ENCODE assay signal across 3 cellular contexts in the genomic region with DNA sequence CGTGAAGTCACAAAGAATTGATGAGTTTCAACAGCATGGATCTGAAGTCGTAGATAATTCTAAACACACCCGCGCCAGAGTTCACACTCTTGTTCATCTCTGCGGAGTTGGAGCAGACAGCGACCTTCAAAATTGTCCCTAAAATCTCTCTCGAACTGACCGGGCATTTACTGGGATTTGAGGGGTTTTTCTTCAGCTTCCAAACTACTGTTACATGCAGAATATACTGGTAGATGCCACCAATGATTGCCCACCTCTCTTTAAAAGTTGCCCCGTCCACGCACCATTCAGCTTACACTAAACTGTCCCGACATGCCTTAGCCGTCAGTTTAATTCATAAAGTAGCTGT.
TF ChIP-seq lines count a peak whose summit lies in the region.

No MANE protein-coding gene starts in this region.

TF ChIP-seq in SK-N-SH, 30 proteins besides CTCF, POLR2A, EP300 and RAD21:
- TF ChIP-seq, protein P1, sequence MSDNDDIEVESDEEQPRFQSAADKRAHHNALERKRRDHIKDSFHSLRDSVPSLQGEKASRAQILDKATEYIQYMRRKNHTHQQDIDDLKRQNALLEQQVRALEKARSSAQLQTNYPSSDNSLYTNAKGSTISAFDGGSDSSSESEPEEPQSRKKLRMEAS (IDR thresholded peaks at IDR 0.05; ENCODE audit: low read depth): no peak
- TF ChIP-seq POLR2AphosphoS5 (IDR thresholded peaks at IDR 0.05; ENCODE audit: low read depth, low read length) (0 out of 2 replicates have a peak, but pooled peaks have one; percentile 7), MEF2A (IDR thresholded peaks at IDR 0.05; ENCODE audit: borderline replicate concordance, low read depth) (no peak), SIN3A (IDR thresholded peaks at IDR 0.05; ENCODE audit: borderline replicate concordance, low read depth, low read length) (no peak), TAF1 (IDR thresholded peaks at IDR 0.05; ENCODE audit: borderline replicate concordance, low read depth, low read length) (0 out of 2 replicates have a peak, but pooled peaks have one; percentile 6)
- TF ChIP-seq, protein P2, sequence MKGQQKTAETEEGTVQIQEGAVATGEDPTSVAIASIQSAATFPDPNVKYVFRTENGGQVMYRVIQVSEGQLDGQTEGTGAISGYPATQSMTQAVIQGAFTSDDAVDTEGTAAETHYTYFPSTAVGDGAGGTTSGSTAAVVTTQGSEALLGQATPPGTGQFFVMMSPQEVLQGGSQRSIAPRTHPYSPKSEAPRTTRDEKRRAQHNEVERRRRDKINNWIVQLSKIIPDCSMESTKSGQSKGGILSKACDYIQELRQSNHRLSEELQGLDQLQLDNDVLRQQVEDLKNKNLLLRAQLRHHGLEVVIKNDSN (IDR thresholded peaks at IDR 0.05; ENCODE audit: borderline replicate concordance, low read depth): no peak
TF ChIP-seq in SK-N-SH: peak in this region for 2.

TF ChIP-seq in SK-N-SH treated with all-trans-retinoic acid at 6 μM for 48 hours, 23 proteins besides CTCF, POLR2A, EP300 and RAD21:
- TF ChIP-seq TCF4 (CRISPR knock-in tag; IDR thresholded peaks at IDR 0.05; ENCODE audit: borderline replicate concordance) (no peak), SNAI2 (CRISPR knock-in tag; IDR thresholded peaks at IDR 0.05) (no peak), OSR1 (CRISPR knock-in tag; IDR thresholded peaks at IDR 0.05) (no peak), ZC3H10 (CRISPR knock-in tag; IDR thresholded peaks at IDR 0.05) (no peak)

TF ChIP-seq in HepG2, 621 proteins besides CTCF, POLR2A, EP300 and RAD21:
- TF ChIP-seq ELF4 (CRISPR knock-in tag; IDR thresholded peaks at IDR 0.05; ENCODE audit: borderline replicate concordance) (no peak), NFKBIZ (CRISPR knock-in tag; IDR thresholded peaks at IDR 0.05) (no peak), ARNTL (CRISPR knock-in tag; IDR thresholded peaks at IDR 0.05) (no peak), MAF1 (CRISPR knock-in tag; IDR thresholded peaks at IDR 0.05; ENCODE audit: borderline replicate concordance) (no peak), ZNF644 (CRISPR knock-in tag; IDR thresholded peaks at IDR 0.05; ENCODE audit: low read depth) (no peak), SYNCRIP (IDR thresholded peaks at IDR 0.05; ENCODE audit: insufficient read depth, low read depth, low read length) (no peak)
- TF ChIP-seq, protein P3, sequence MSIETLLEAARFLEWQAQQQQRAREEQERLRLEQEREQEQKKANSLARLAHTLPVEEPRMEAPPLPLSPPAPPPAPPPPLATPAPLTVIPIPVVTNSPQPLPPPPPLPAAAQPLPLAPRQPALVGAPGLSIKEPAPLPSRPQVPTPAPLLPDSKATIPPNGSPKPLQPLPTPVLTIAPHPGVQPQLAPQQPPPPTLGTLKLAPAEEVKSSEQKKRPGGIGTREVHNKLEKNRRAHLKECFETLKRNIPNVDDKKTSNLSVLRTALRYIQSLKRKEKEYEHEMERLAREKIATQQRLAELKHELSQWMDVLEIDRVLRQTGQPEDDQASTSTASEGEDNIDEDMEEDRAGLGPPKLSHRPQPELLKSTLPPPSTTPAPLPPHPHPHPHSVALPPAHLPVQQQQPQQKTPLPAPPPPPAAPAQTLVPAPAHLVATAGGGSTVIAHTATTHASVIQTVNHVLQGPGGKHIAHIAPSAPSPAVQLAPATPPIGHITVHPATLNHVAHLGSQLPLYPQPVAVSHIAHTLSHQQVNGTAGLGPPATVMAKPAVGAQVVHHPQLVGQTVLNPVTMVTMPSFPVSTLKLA (IDR thresholded peaks at IDR 0.05): no peak
